ENCODE assay signal across 9 cellular contexts in genomic region chr21:29145354-29145782, GRCh38. TPM values are rescaled to one million over a fixed set of nuclear protein-coding genes. Genes with fewer than 3 reads are reported as not detected.
DNase-seq lines count a peak whose midpoint lies in the region; ATAC-seq, FAIRE-seq and TF ChIP-seq lines count a peak whose summit lies in the region.
"Had no signal": no experiment of that assay in that cellular context is flagged by ENCODE, and none has a peak within 500 bp of the region (broad histone marks: within the 10 kb centered on the region; RNA-seq: fewer than 3 reads in every experiment).

No MANE protein-coding gene starts in this region.

- no peak for TF ChIP-seq CTCF in A549 (IDR thresholded peaks at IDR 0.05)
- no peak for TF ChIP-seq CTCF in lung (IDR thresholded peaks at IDR 0.05; ENCODE audit: control extremely low read depth, extremely low read depth)
- TF ChIP-seq CTCF in WERI-Rb-1 (IDR thresholded peaks at IDR 0.05; ENCODE audit: low read depth, low read length): no peak

- H3K4me1 ChIP-seq in A549 (peaks cover 11% of the 10 kb centered on the region; the same call in 2 of the 3 replicates), lung (ENCODE audit: control insufficient read depth in 2 of 2, insufficient read depth in 2 of 2, low read length in 2 of 2) (peaks cover 0 to 12% of the 10 kb centered on the region in 2 donors)

- CTCF ChIA-PET in A549 (lab: Yijun Ruan, JAX): interaction anchor here (0.7 to 2.9 kb wide), 2 partner anchors 19 to 31 kb away, joined by 3 to 16 read pairs; no protein-coding TSS in a partner anchor

- H3K36me3 ChIP-seq in lung (ENCODE audit: control insufficient read depth in 2 of 2, insufficient read depth in 2 of 2, low read length in 2 of 2): peaks cover 0 to 2% of the 10 kb centered on the region in 2 donors
- no peaks in the 10 kb centered on the region for H3K36me3 ChIP-seq in WERI-Rb-1

- peak; percentile 34 to 60; a peak in 2 of 6 replicates for ATAC-seq in A549
- peak; percentile 53 for ATAC-seq in lung (ENCODE audit: insufficient read depth, low FRiP score)
- no peak for ATAC-seq in GM21723 (IDR thresholded peaks at IDR 0.05; ENCODE audit: unreplicated experiment)
- no peak for ATAC-seq in GM19452 (IDR thresholded peaks at IDR 0.05; ENCODE audit: unreplicated experiment)

- H3K9me3 ChIP-seq in A549: no peaks in the 10 kb centered on the region
- H3K9me3 ChIP-seq in lung (ENCODE audit: control insufficient read depth in 2 of 2, insufficient read depth in 1 of 2, low read length in 1 of 2): no peaks in the 10 kb centered on the region
- no peaks in the 10 kb centered on the region for H3K9me3 ChIP-seq in WERI-Rb-1 (ENCODE audit: severe bottlenecking)

- peak overlapping the region; percentile 37 for H3K4me2 ChIP-seq in A549

- no peak overlapping the region for H3K27ac ChIP-seq in A549
- peak overlapping the region; percentile 56 to 77 for H3K27ac ChIP-seq in lung (ENCODE audit: low read depth in 1 of 2, low read length in 1 of 2)
- H3K27ac ChIP-seq in WERI-Rb-1: no peak overlapping the region

- FAIRE-seq in A549 (lab: Jason Lieb, UNC): no peak

- WGBS in A549 (ENCODE audit: missing lambda C conversion rate): 21% methylated on average over 5 of the region's 5 CpGs
- 45 to 47% methylated on average over 5 of the region's 5 CpGs for WGBS in lung, 2 donors

- H3K4me3 ChIP-seq in A549 (no peak overlapping the region), lung (no peak overlapping the region), WERI-Rb-1 (ENCODE audit: low read depth, low read length) (no peak overlapping the region)

- POLR2A ChIA-PET in A549 (lab: Yijun Ruan, JAX): no interaction called here

- H3K27me3 ChIP-seq in lung (ENCODE audit: control insufficient read depth, insufficient read depth) (no peaks in the 10 kb centered on the region), WERI-Rb-1 (ENCODE audit: insufficient read depth, low read depth, severe bottlenecking) (no peaks in the 10 kb centered on the region)

- no peak for TF ChIP-seq EP300 in A549 (IDR thresholded peaks at IDR 0.05)

- no peak for TF ChIP-seq POLR2A in A549 (IDR thresholded peaks at IDR 0.05; ENCODE audit: low read length)

- DNase-seq in A549 (ENCODE audit: low read depth in 1 of 2, low spot score in 1 of 2): peak; percentile 3 to 17
- DNase-seq in HPDE6-E6E7 (ENCODE audit: extremely low spot score): peak; percentile 76
- DNase-seq in brain pericyte (ENCODE audit: low read depth, low spot score): peak; percentile 65
- no peak for DNase-seq in lung (ENCODE audit: low spot score)
- DNase-seq in ecto neural progenitor cell (ENCODE audit: low spot score): no peak
- DNase-seq in WERI-Rb-1: no peak
- DNase-seq: T-cell had no signal

- no peak for TF ChIP-seq RAD21 in A549 (conservative IDR thresholded peaks at IDR 0.05 in 1 of 2, IDR thresholded peaks at IDR 0.05 in 1 of 2)

TF ChIP-seq in A549, 52 proteins besides CTCF, POLR2A, EP300 and RAD21:
- TF ChIP-seq RCOR1 (IDR thresholded peaks at IDR 0.05; ENCODE audit: low read depth, low read length): no peak
- TF ChIP-seq CBX8 (IDR thresholded peaks at IDR 0.05): no peak
- TF ChIP-seq GATA3 (IDR thresholded peaks at IDR 0.05; ENCODE audit: borderline replicate concordance): no peak
- no peak for TF ChIP-seq PHF8 (IDR thresholded peaks at IDR 0.05; ENCODE audit: borderline replicate concordance, low read depth)
- no peak for TF ChIP-seq RFX5 (IDR thresholded peaks at IDR 0.05)
- TF ChIP-seq RNF2 (IDR thresholded peaks at IDR 0.05; ENCODE audit: borderline replicate concordance, low read depth): no peak
- TF ChIP-seq FOSL2 (IDR thresholded peaks at IDR 0.05): peak; percentile 57
- peak; percentile 52 for TF ChIP-seq FOSL2 (CRISPR knock-in tag; IDR thresholded peaks at IDR 0.05)
- TF ChIP-seq HDAC2 (IDR thresholded peaks at IDR 0.05): no peak
- no peak for TF ChIP-seq CBX2 (IDR thresholded peaks at IDR 0.05; ENCODE audit: borderline replicate concordance, low read depth)
- TF ChIP-seq KDM1A (IDR thresholded peaks at IDR 0.05; ENCODE audit: low read depth): no peak
- no peak for TF ChIP-seq ZSCAN20 (CRISPR knock-in tag; IDR thresholded peaks at IDR 0.05)
- no peak for TF ChIP-seq CHD2 (IDR thresholded peaks at IDR 0.05; ENCODE audit: low read length, partially characterized antibody)
- TF ChIP-seq REST (IDR thresholded peaks at IDR 0.05): no peak
- TF ChIP-seq JUNB (IDR thresholded peaks at IDR 0.05): peak; percentile 31; the same call in 1 of the 2 replicates
- TF ChIP-seq KDM5A (IDR thresholded peaks at IDR 0.05): no peak

RNA-seq across cellular contexts. Expression of gene MAP3K7CL, which starts 14.9 kb away (rescaled TPM):
- polyA plus RNA-seq in A549 (2011; rRNA removed) (4.7 and 5.7 TPM in 2 replicates), A549 (2017; fragmentation: RNase III; extraction: RNeasy Plus Mini Kit Qiagen cat#74134 plus additional on column Dnase treatment) (2.5 to 3.6 TPM (median 2.9 TPM) in 3 replicates), lung (10 to 100 TPM in 1 of 2 donors, 1 to 10 TPM in 1; 5.6 to 15.1 TPM)
- 1.6 and 2.0 TPM in 2 replicates for polyA plus RNA-seq in A549 (2012; cell fraction: cytosol; rRNA removed)
- 2.2 and 2.6 TPM in 2 replicates for polyA plus RNA-seq in A549 (2012; cell fraction: nucleus; rRNA removed)
- 3.9 and 6.0 TPM in 2 replicates for polyA minus RNA-seq in A549 (2011; rRNA and poly(A)+ RNA removed)
- 1 to 10 TPM; 7.8 to 8.7 TPM for total RNA-seq in lung

Comparison
In these comparisons a context has a peak if more than half of its experiments do, and no peak if none do; other contexts are left out.
1. ATAC-seq: peak in A549 (2 of 2) and lung (single experiment); none in GM21723 (single experiment) and GM19452 (single experiment).
2. DNase-seq: peak in A549 (2 of 2), HPDE6-E6E7 (single experiment) and brain pericyte (single experiment); none in lung (single experiment), ecto neural progenitor cell (single experiment) and WERI-Rb-1 (single experiment).
3. H3K27ac ChIP-seq: peak in lung (2 of 2); none in A549 (0 of 2) and WERI-Rb-1 (single experiment).